8 cellular contexts compared by ENCODE assay signal in genomic region chr16:66661666-66662346, GRCh38. TPM values are rescaled to one million over a fixed set of nuclear protein-coding genes. Genes with fewer than 3 reads are reported as not detected.
DNase-seq lines count a peak whose midpoint lies in the region; TF ChIP-seq lines count a peak whose summit lies in the region.
"Not testable (repeated sequence)": the region's sequence is repeated elsewhere in the genome, so short reads cannot be mapped to it uniquely, and the experiment has no call there.

No MANE protein-coding gene starts in this region.

- WGBS in sigmoid colon, 2 donors, result 75 to 84% methylated on average over 6 of the region's 6 CpGs
- 35% methylated on average over 6 of the region's 6 CpGs for WGBS in thyroid gland, 2 donors

- not testable (repeated sequence) for H3K36me3 Mint-ChIP-seq in mesothelial cell of epicardium

- not testable (repeated sequence) for H3K4me3 Mint-ChIP-seq in mesothelial cell of epicardium

- TF ChIP-seq EP300 in sigmoid colon (IDR thresholded peaks at IDR 0.05), result not testable (repeated sequence)

- H3K27ac Mint-ChIP-seq in mesothelial cell of epicardium, result peak overlapping the region; percentile 97

- H3K4me1 ChIP-seq in ascending aorta, result not testable (repeated sequence)
- H3K4me1 ChIP-seq in cardiac muscle cell (ENCODE audit: low read depth), result peaks cover 30% of the 10 kb centered on the region
- H3K4me1 ChIP-seq in sigmoid colon, result peaks cover 0 to 35% (median 27%) of the 10 kb centered on the region in 4 donors
- H3K4me1 ChIP-seq in thyroid gland, result peaks cover 35 to 50% of the 10 kb centered on the region in 2 donors

- not testable (repeated sequence) for H3K9me3 ChIP-seq in MG63; ascending aorta; cardiac muscle cell (ENCODE audit: low read depth); sigmoid colon; thyroid gland

- intact Hi-C loops in ascending aorta (cut with DNase I), result loop anchor here (5.0 kb wide), 1 partner anchor 90 kb away; the partner anchor contains the start of gene DYNC1LI2
- intact Hi-C loops in dorsolateral prefrontal cortex (cut with DNase I), result loop anchor here (2.0 to 5.0 kb wide), 3 partner anchors 35 to 90 kb away; partner anchors contain the start of genes CMTM4 (in 2 of the 2) and DYNC1LI2 (in 2 of the 2)
- intact Hi-C loops in sigmoid colon (cut with DNase I), result loop anchor here (2.0 to 5.0 kb wide), 3 partner anchors 35 to 205 kb away; partner anchors contain the start of genes CMTM4 and DYNC1LI2
- intact Hi-C loops in thyroid gland (cut with DNase I), result not testable (repeated sequence)

- H3K9me3 Mint-ChIP-seq in mesothelial cell of epicardium, result not testable (repeated sequence)

- peak overlapping the region; percentile 38 to 57 for H3K27ac ChIP-seq in ascending aorta
- H3K27ac ChIP-seq in dorsolateral prefrontal cortex, result peak overlapping the region in 58 of 59 donors; percentile 28 to 89 (median 78)
- H3K27ac ChIP-seq in cardiac muscle cell, result peak overlapping the region; percentile 89
- peak overlapping the region; percentile 67 to 80 (median 74) for H3K27ac ChIP-seq in sigmoid colon
- H3K27ac ChIP-seq in thyroid gland, result peak overlapping the region; percentile 85 to 90 (median 85)

- TF ChIP-seq POLR2A in sigmoid colon (IDR thresholded peaks at IDR 0.05); thyroid gland (IDR thresholded peaks at IDR 0.05): not testable (repeated sequence)

- H3K4me3 ChIP-seq in MG63; ascending aorta; cardiac muscle cell; sigmoid colon; thyroid gland (replicated peaks in 1 of 3): not testable (repeated sequence)
- peak overlapping the region in 2 of 59 donors; percentile 23 to 28 for H3K4me3 ChIP-seq in dorsolateral prefrontal cortex

- in situ Hi-C loops in Caki2 (cut with HindIII; ENCODE audit: low pct_unique_long_range_greater_than_20kb, low sequenced_read_pairs), result not testable (repeated sequence)

- DNase-seq in Caki2 (ENCODE audit: low read depth), result peak; percentile 78
- peak; percentile 38 for DNase-seq in MG63
- not testable (repeated sequence) for DNase-seq in ascending aorta (ENCODE audit: low spot score in 2 of 2); dorsolateral prefrontal cortex; cardiac muscle cell (ENCODE audit: low read depth in 1 of 2, low spot score in 1 of 2); mesothelial cell of epicardium (ENCODE audit: low spot score in 2 of 2, unreplicated experiment in 2 of 2); sigmoid colon
- DNase-seq in thyroid gland, result peak; percentile 66 to 76

- peaks cover 36% of the 10 kb centered on the region for H3K4me1 Mint-ChIP-seq in mesothelial cell of epicardium

- H3K27me3 Mint-ChIP-seq in mesothelial cell of epicardium (ENCODE audit: low read depth), result not testable (repeated sequence)

- not testable (repeated sequence) for H3K27me3 ChIP-seq in MG63, ascending aorta, dorsolateral prefrontal cortex, cardiac muscle cell, sigmoid colon, thyroid gland

- H3K36me3 ChIP-seq in MG63, ascending aorta, cardiac muscle cell, sigmoid colon, thyroid gland: not testable (repeated sequence)

- TF ChIP-seq CTCF in ascending aorta (IDR thresholded peaks at IDR 0.05); dorsolateral prefrontal cortex (IDR thresholded peaks at IDR 0.05 in 54 of 56, conservative IDR thresholded peaks at IDR 0.05 in 2 of 56; ENCODE audit: low read depth in 1 of 56, partially characterized antibody in 56 of 56); cardiac muscle cell (IDR thresholded peaks at IDR 0.05; ENCODE audit: low read depth, low read length); mesothelial cell of epicardium (IDR thresholded peaks at IDR 0.05; ENCODE audit: unreplicated experiment); sigmoid colon (IDR thresholded peaks at IDR 0.05); thyroid gland (IDR thresholded peaks at IDR 0.05): not testable (repeated sequence)

RNA-seq across cellular contexts. Expression of gene CMTM4, which starts 34.7 kb away (rescaled TPM):
- total RNA-seq in Caki2 (2014; rRNA removed; shearing (Covaris generic); ENCODE audit: low replicate concordance), result 14.3 and 16.2 TPM in 2 replicates
- total RNA-seq in MG63 (2014; rRNA removed; shearing (Covaris generic); ENCODE audit: low replicate concordance), result 1.5 and 2.9 TPM in 2 replicates
- 20.1 TPM for total RNA-seq in ascending aorta
- 100 to 1,000 TPM in 112 of 120 experiments, 10 to 100 TPM in 8; 82.8 to 193 (median 119) TPM for total RNA-seq in dorsolateral prefrontal cortex
- 42.3 and 61.6 TPM in 2 replicates for total RNA-seq in cardiac muscle cell
- 19.7 and 22.8 TPM in 2 replicates for polyA plus RNA-seq in cardiac muscle cell
- total RNA-seq in mesothelial cell of epicardium, result 60.1 to 63.4 TPM (median 60.8 TPM) in 3 replicates
- 10 to 100 TPM in 2 of 4 donors, 1 to 10 TPM in 2; 6.1 to 12.5 (median 9.4) TPM for total RNA-seq in sigmoid colon
- 10 to 100 TPM; 27.0 to 65.1 (median 40.2) TPM for polyA plus RNA-seq in sigmoid colon
- total RNA-seq in thyroid gland, result 100 to 1,000 TPM; 170 to 246 (median 201) TPM

RNA-seq across cellular contexts. Expression of gene CMTM3, which starts 57.3 kb away (rescaled TPM):
- total RNA-seq in Caki2 (2014; rRNA removed; shearing (Covaris generic); ENCODE audit: low replicate concordance), result 46.9 and 68.3 TPM in 2 replicates
- 17.3 and 27.6 TPM in 2 replicates for total RNA-seq in MG63 (2014; rRNA removed; shearing (Covaris generic); ENCODE audit: low replicate concordance)
- total RNA-seq in ascending aorta (42.6 TPM), dorsolateral prefrontal cortex (10 to 100 TPM in 26 of 120 experiments, 1 to 10 TPM in 94; 3.4 to 15.7 (median 7.1) TPM), cardiac muscle cell (48.9 and 56.1 TPM in 2 replicates), mesothelial cell of epicardium (56.9 to 60.7 TPM (median 59.3 TPM) in 3 replicates), sigmoid colon (10 to 100 TPM; 12.5 to 18.8 (median 17.3) TPM), thyroid gland (10 to 100 TPM in 3 of 4 donors, 1 to 10 TPM in 1; 5.9 to 32.0 (median 21.3) TPM)
- polyA plus RNA-seq in cardiac muscle cell (70.7 and 92.2 TPM in 2 replicates), sigmoid colon (10 to 100 TPM in 2 of 3 donors, 1 to 10 TPM in 1; 8.6 to 15.5 (median 10.2) TPM)
